ENCODE assay signal across 8 cellular contexts in genomic region chr5:69093771-69094570, GRCh38. TPM values are rescaled to one million over a fixed set of nuclear protein-coding genes. Genes with fewer than 3 reads are reported as not detected.
DNase-seq lines count a peak whose midpoint lies in the region; ATAC-seq and TF ChIP-seq lines count a peak whose summit lies in the region.

Gene SLC30A5 (plus strand): TSS chr5:69094014. CDS start chr5:69094256, 242 bp downstream.

- no peak for TF ChIP-seq POLR2A in lower leg skin (IDR thresholded peaks at IDR 0.05)

- CTCF ChIA-PET in activated CD4-positive, alpha-beta memory T cell treated with anti-CD3 and anti-CD28 coated beads for 36 hours (lab: Charles Lee), result interaction anchor here (0.5 to 2.3 kb wide), 35 partner anchors 8 to 439 kb away, joined by 3 to 37 read pairs (median 5); partner anchors contain the start of genes AK6, CCDC125, CCNB1 and CDK7

- H3K27ac ChIP-seq in CD4-positive, CD25-positive, alpha-beta regulatory T cell (ENCODE audit: insufficient read depth, low read length, poor library complexity, severe bottlenecking), result peak within 1 kb of the TSS; percentile 97
- H3K27ac ChIP-seq in dorsolateral prefrontal cortex, result peak within 1 kb of the TSS in 58 of 59 donors; percentile 33 to 97 (median 89)

- H3K36me3 ChIP-seq in CD4-positive, CD25-positive, alpha-beta regulatory T cell (ENCODE audit: control insufficient read depth, insufficient read depth, low read length), result no peaks in the 10 kb centered on the region

- ATAC-seq in CD4-positive, CD25-positive, alpha-beta regulatory T cell (ENCODE audit: low read depth in 2 of 2), result peak; percentile 99
- ATAC-seq in GM19395 (IDR thresholded peaks at IDR 0.05; ENCODE audit: unreplicated experiment) (peak; percentile 99), HG03571 (IDR thresholded peaks at IDR 0.05; ENCODE audit: unreplicated experiment) (peak; percentile 99)

- POLR2A ChIA-PET in activated CD4-positive, alpha-beta memory T cell treated with anti-CD3 and anti-CD28 coated beads for 36 hours (lab: Charles Lee), result interaction anchor here (0.6 to 1.9 kb wide), 12 partner anchors 9 to 315 kb away, joined by 3 to 14 read pairs (median 4); partner anchors contain the start of genes AK6, CCDC125, CCNB1 and CDK7

- H3K4me1 ChIP-seq in CD4-positive, CD25-positive, alpha-beta regulatory T cell (ENCODE audit: control insufficient read depth, insufficient read depth, low read length, poor library complexity, severe bottlenecking), result peaks cover 33% of the 10 kb centered on the region

- H3K4me3 ChIP-seq in CD4-positive, CD25-positive, alpha-beta regulatory T cell (ENCODE audit: low read depth, low read length), result peak within 1 kb of the TSS; percentile 85
- H3K4me3 ChIP-seq in dorsolateral prefrontal cortex, result peak within 1 kb of the TSS; percentile 56 to 100 (median 92)
- H3K4me3 ChIP-seq in lower leg skin (ENCODE audit: low read depth, poor library complexity, severe bottlenecking), result peak within 1 kb of the TSS; percentile 84

- H3K36me3 Mint-ChIP-seq in CD4-positive, CD25-positive, alpha-beta regulatory T cell, result peaks cover 12% of the 10 kb centered on the region
- peaks cover 9% of the 10 kb centered on the region for H3K36me3 Mint-ChIP-seq in activated CD4-positive, alpha-beta memory T cell treated with anti-CD3 and anti-CD28 coated beads for 36 hours

- H3K4me1 Mint-ChIP-seq in CD4-positive, CD25-positive, alpha-beta regulatory T cell, result peaks cover 8 to 45% (median 28%) of the 10 kb centered on the region in 4 donors
- H3K4me1 Mint-ChIP-seq in activated CD4-positive, alpha-beta memory T cell treated with anti-CD3 and anti-CD28 coated beads for 36 hours (ENCODE audit: low read depth), result peaks cover 26% of the 10 kb centered on the region

- H3K27ac Mint-ChIP-seq in CD4-positive, CD25-positive, alpha-beta regulatory T cell, result peak within 1 kb of the TSS; percentile 91 to 95 (median 92)
- H3K27ac Mint-ChIP-seq in activated CD4-positive, alpha-beta memory T cell treated with anti-CD3 and anti-CD28 coated beads for 36 hours, result peak within 1 kb of the TSS; percentile 89

- intact Hi-C loops in activated CD4-positive, alpha-beta memory T cell treated with anti-CD3 and anti-CD28 coated beads for 36 hours (cut with micrococcal nuclease), result loop anchor here (1.0 to 2.0 kb wide), 7 partner anchors 51 to 276 kb away; partner anchors contain the start of genes CCNB1, CDK7 and CENPH
- intact Hi-C loops in dorsolateral prefrontal cortex (cut with DNase I) (loop anchor here (1.0 to 10.0 kb wide), 8 partner anchors 52 to 278 kb away; partner anchors contain the start of genes CCDC125 (in 2 of the 2), CCNB1 (in 2 of the 2), AK6 (in 1 of the 2) and RAD17 (in 1 of the 2)), lower leg skin (cut with DNase I; ENCODE audit: low total_unique reads) (loop anchor here (10.0 kb wide), 1 partner anchor 141 kb away; the partner anchor contains the start of gene CDK7)

- H3K9me3 Mint-ChIP-seq in CD4-positive, CD25-positive, alpha-beta regulatory T cell, result no peaks in the 10 kb centered on the region
- no peaks in the 10 kb centered on the region for H3K9me3 Mint-ChIP-seq in activated CD4-positive, alpha-beta memory T cell treated with anti-CD3 and anti-CD28 coated beads for 36 hours

- H3K4me3 Mint-ChIP-seq in CD4-positive, CD25-positive, alpha-beta regulatory T cell, result peak within 1 kb of the TSS; percentile 93 to 98 (median 96)
- peak within 1 kb of the TSS; percentile 91 for H3K4me3 Mint-ChIP-seq in activated CD4-positive, alpha-beta memory T cell treated with anti-CD3 and anti-CD28 coated beads for 36 hours

- H3K9me3 ChIP-seq in CD4-positive, CD25-positive, alpha-beta regulatory T cell (ENCODE audit: control insufficient read depth in 2 of 2, low read length in 2 of 2), result no peaks in the 10 kb centered on the region

- peak; percentile 84 to 99 (median 96) for TF ChIP-seq CTCF in dorsolateral prefrontal cortex (IDR thresholded peaks at IDR 0.05 in 54 of 56, conservative IDR thresholded peaks at IDR 0.05 in 2 of 56; ENCODE audit: low read depth in 1 of 56, partially characterized antibody in 56 of 56)
- TF ChIP-seq CTCF in lower leg skin (IDR thresholded peaks at IDR 0.05), result peak in 1 of 3 donors; percentile 88

- H3K27me3 ChIP-seq in CD4-positive, CD25-positive, alpha-beta regulatory T cell (ENCODE audit: control insufficient read depth, insufficient read depth, low read length), result no peaks in the 10 kb centered on the region
- H3K27me3 ChIP-seq in dorsolateral prefrontal cortex, result no peaks in the 10 kb centered on the region

- 0% methylated on average over 49 to 52 of the region's 83 CpGs for WGBS in lower leg skin, 2 donors

- peaks cover 6% of the 10 kb centered on the region for H3K27me3 Mint-ChIP-seq in CD4-positive, CD25-positive, alpha-beta regulatory T cell
- H3K27me3 Mint-ChIP-seq in activated CD4-positive, alpha-beta memory T cell treated with anti-CD3 and anti-CD28 coated beads for 36 hours, result no peaks in the 10 kb centered on the region

- peak; percentile 98 to 99 (median 99) for DNase-seq in CD4-positive, CD25-positive, alpha-beta regulatory T cell
- DNase-seq in NCI-H82 (lab: John Stamatoyannopoulos, UW) (peak; percentile 99), dorsolateral prefrontal cortex (peak; percentile 94 to 100 (median 99)), lower leg skin (ENCODE audit: low spot score in 2 of 2) (peak; percentile 99)
- peak; percentile 99 for DNase-seq in activated CD4-positive, alpha-beta memory T cell treated with anti-CD3 and anti-CD28 coated beads for 36 hours
- peak; percentile 87 to 98 (median 95) for DNase-seq in stimulated activated CD4-positive, alpha-beta T cell treated with anti-CD3 and anti-CD28 coated beads, TNF-alpha, amount 100 ng/mL, for 1 hour (ENCODE audit: low read depth in 3 of 3, low spot score in 1 of 3)

RNA-seq across cellular contexts. Expression of gene SLC30A5, which starts in this region (rescaled TPM):
- 25.4 TPM for total RNA-seq in CD4-positive, CD25-positive, alpha-beta regulatory T cell
- 10 to 100 TPM; 22.2 to 26.1 (median 24.6) TPM for polyA plus RNA-seq in CD4-positive, CD25-positive, alpha-beta regulatory T cell
- total RNA-seq in activated CD4-positive, alpha-beta memory T cell treated with anti-CD3 and anti-CD28 coated beads for 36 hours, result 10 to 100 TPM; 42.8 to 49.0 TPM
- 10 to 100 TPM; 17.3 to 42.7 (median 28.2) TPM for total RNA-seq in dorsolateral prefrontal cortex
- total RNA-seq in lower leg skin, result 10 to 100 TPM; 24.5 to 56.8 (median 43.2) TPM

Comparison
In these comparisons a context has a peak if more than half of its experiments do, and no peak if none do; other contexts are left out.
1. Peak in every context shown above with its lines: DNase-seq, ATAC-seq, H3K4me3 ChIP-seq and H3K27ac ChIP-seq.